17 cellular contexts compared by ENCODE assay signal in the genomic region with DNA sequence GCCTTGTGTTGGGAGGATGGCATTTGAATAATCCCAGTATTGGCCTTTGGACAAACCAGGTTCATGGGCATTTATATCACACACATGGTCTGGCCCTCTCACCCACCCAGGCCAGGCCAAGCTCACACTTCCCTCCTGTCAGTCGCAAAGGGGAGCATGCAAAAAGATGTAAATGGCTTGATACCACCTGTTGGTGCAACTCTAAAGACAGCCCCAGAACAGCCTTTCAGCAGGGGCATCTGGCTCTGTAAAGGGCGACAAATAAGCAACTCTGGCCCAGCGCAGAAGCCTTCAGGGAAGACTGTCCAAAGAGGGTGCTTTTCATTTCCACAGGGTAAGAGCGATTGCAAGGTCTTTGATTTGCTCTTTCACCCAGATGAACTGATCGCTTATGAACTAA.
DNase-seq lines count a peak whose midpoint lies in the region; ATAC-seq, FAIRE-seq and TF ChIP-seq lines count a peak whose summit lies in the region.
"Had no signal": no experiment of that assay in that cellular context is flagged by ENCODE, and none has a peak within 500 bp of the region (broad histone marks: within the 10 kb centered on the region; RNA-seq: fewer than 3 reads in every experiment).

No MANE protein-coding gene starts in this region.

- H2AK5ac ChIP-seq in H1 (ENCODE audit: low read depth, low read length), result no peak overlapping the region

- H2BK12ac ChIP-seq in H1 (ENCODE audit: low read depth, low read length), result no peak overlapping the region

- no peak overlapping the region for H2BK5ac ChIP-seq in H1 (ENCODE audit: low read depth, low read length)

- WGBS in H1 (ENCODE audit: extremely low coverage in 1 of 2, insufficient coverage in 1 of 2, insufficient read length in 1 of 2, insufficient replicate concordance in 2 of 2, low coverage in 1 of 2, low lambda C conversion rate in 2 of 2, missing lambda C conversion rate in 1 of 2), 2 experiments, result 80% methylated on average over 5 of the region's 5 CpGs; no CpG with 5 or more reads in 1 of the 2 experiments

- H3K79me1 ChIP-seq in H1 (ENCODE audit: low read depth, low read length), result no peaks in the 10 kb centered on the region

- no peak overlapping the region for H2BK15ac ChIP-seq in H1 (ENCODE audit: low read length)

- intact Hi-C loops in gastrocnemius medialis (cut with DNase I; ENCODE audit: low total_unique reads), result no loop called here

- no peak for ATAC-seq in gastrocnemius medialis
- ATAC-seq: K562 had no signal

- H3K23ac ChIP-seq in H1 (ENCODE audit: insufficient read length), result no peak overlapping the region

- H3K14ac ChIP-seq in H1 (ENCODE audit: insufficient read length), result no peak overlapping the region

- no peak overlapping the region for H2BK20ac ChIP-seq in H1 (ENCODE audit: low read length)

- no peak overlapping the region for H4K8ac ChIP-seq in H1 (ENCODE audit: extremely low read depth, insufficient read depth, low read length)

- no peak overlapping the region for H3K9ac ChIP-seq in BLaER1 treated with 17β-estradiol and CSF1 and Interleukin-3, amounts not matched to agents 10 nM and 100 nM
- no peak overlapping the region; a peak in 1 of 7 replicates for H3K9ac ChIP-seq in H1 (replicated peaks in 1 of 4; ENCODE audit: extremely low read depth in 1 of 4, low read depth in 3 of 4, low read length in 3 of 4)
- H3K9ac ChIP-seq: GM23248 had no signal

- H3K4me3 ChIP-seq in BLaER1 treated with 17β-estradiol and CSF1 and Interleukin-3, amounts not matched to agents 10 nM and 100 nM, result no peak overlapping the region
- H3K4me3 ChIP-seq in HL-60 (replicated peaks; ENCODE audit: insufficient read depth, low read length), result no peak overlapping the region
- H3K4me3 ChIP-seq in H1 (ENCODE audit: extremely low read depth in 1 of 4, insufficient read depth in 2 of 4, low read depth in 3 of 4, low read length in 4 of 4), result no peak overlapping the region
- H3K4me3 ChIP-seq in gastrocnemius medialis, result no peak overlapping the region
- H3K4me3 ChIP-seq: GM23248, K562 had no signal

- peaks cover 4 to 27% (median 20%) of the 10 kb centered on the region in 10 experiments; a peak in 18 of 20 replicates for H3K4me1 ChIP-seq in BLaER1 treated with 17β-estradiol and CSF1 and Interleukin-3, amounts not matched to agents 10 nM and 100 nM
- H3K4me1 ChIP-seq in H1 (replicated peaks in 1 of 4; ENCODE audit: control insufficient read depth in 3 of 4, insufficient read depth in 4 of 4, low read length in 3 of 4), result peaks cover 0 to 7% (median 3%) of the 10 kb centered on the region in 4 experiments; a peak in 2 of 7 replicates
- no peaks in the 10 kb centered on the region for H3K4me1 ChIP-seq in gastrocnemius medialis

- H3K4me2 ChIP-seq in BLaER1 treated with 17β-estradiol and CSF1 and Interleukin-3, amounts not matched to agents 10 nM and 100 nM, result peak overlapping the region in 9 of 11 experiments; percentile 5 to 57 (median 38); a peak in 9 of 22 replicates
- H3K4me2 ChIP-seq in H1 (ENCODE audit: insufficient read depth in 1 of 2, low read depth in 2 of 2, low read length in 2 of 2), result no peak overlapping the region

- no peak overlapping the region for H4K91ac ChIP-seq in H1 (replicated peaks; ENCODE audit: insufficient read length, low read length)

- peaks cover 27 to 86% (median 75%) of the 10 kb centered on the region in 11 experiments for H3K36me3 ChIP-seq in BLaER1 treated with 17β-estradiol and CSF1 and Interleukin-3, amounts not matched to agents 10 nM and 100 nM
- H3K36me3 ChIP-seq in H1 (ENCODE audit: control insufficient read depth in 2 of 4, insufficient read depth in 4 of 4, low read length in 3 of 4) (peaks cover 0 to 26% (median 12%) of the 10 kb centered on the region in 4 experiments; a peak in 6 of 8 replicates), gastrocnemius medialis (peaks cover 0 to 62% of the 10 kb centered on the region in 2 donors)

- H3K4ac ChIP-seq in H1 (replicated peaks; ENCODE audit: insufficient read length, low read depth, low read length), result no peak overlapping the region

- no peaks in the 10 kb centered on the region for H3K9me3 ChIP-seq in BLaER1 treated with 17β-estradiol and CSF1 and Interleukin-3, amounts not matched to agents 10 nM and 100 nM (replicated peaks in 1 of 11)
- H3K9me3 ChIP-seq in H1 (ENCODE audit: insufficient read depth in 2 of 2, low read depth in 1 of 2, low read length in 1 of 2) (no peaks in the 10 kb centered on the region), gastrocnemius medialis (no peaks in the 10 kb centered on the region)

- peak; percentile 13 for FAIRE-seq in H1 (lab: Jason Lieb, UNC)
- FAIRE-seq: G401.6, GM12891, K562 had no signal

- no peak for TF ChIP-seq EP300 in H1 (IDR thresholded peaks at IDR 0.05; ENCODE audit: borderline replicate concordance in 1 of 2, low read depth in 2 of 2, low read length in 2 of 2)

- DNase-seq in HL-60 (ENCODE audit: low read depth in 1 of 2, low spot score in 1 of 2), result no peak
- DNase-seq in H1 (ENCODE audit: low read depth in 1 of 2, low spot score in 2 of 2), result no peak
- no peak for DNase-seq in gastrocnemius medialis
- no peak for DNase-seq in islet precursor cell
- DNase-seq in activated CD4-positive, alpha-beta T cell treated with anti-CD3 and anti-CD28 coated beads, Interleukin-2, amount 50 U/mL, for 1 hour, result no peak
- no peak for DNase-seq in NCI-H526 (lab: John Stamatoyannopoulos, UW)
- DNase-seq: CD4-positive, alpha-beta memory T cell; DMS79 treated with DMSO at 0.1 percent for 48 hours; EL; GM23248; HCEC 1CT; HFFc6 had no signal

- CTCF ChIA-PET in H1 (lab: Charles Lee; ENCODE audit: partially characterized antibody), result no interaction called here

- TF ChIP-seq CTCF in HL-60 (IDR thresholded peaks at IDR 0.05; ENCODE audit: insufficient read depth, low read length) (no peak), H1 (IDR thresholded peaks at IDR 0.05; ENCODE audit: control extremely low read depth in 1 of 3, insufficient read depth in 1 of 3, low read depth in 1 of 3, low read length in 3 of 3) (no peak), gastrocnemius medialis (IDR thresholded peaks at IDR 0.05 in 4 of 5, conservative IDR thresholded peaks at IDR 0.05 in 1 of 5) (no peak)

- H2BK120ac ChIP-seq in H1 (replicated peaks; ENCODE audit: low read depth, low read length), result no peak overlapping the region

- no peaks in the 10 kb centered on the region for H4K20me1 ChIP-seq in BLaER1 treated with 17β-estradiol and CSF1 and Interleukin-3, amounts not matched to agents 10 nM and 100 nM
- H4K20me1 ChIP-seq in H1 (replicated peaks in 1 of 2; ENCODE audit: control insufficient read depth in 1 of 2, insufficient read depth in 2 of 2, low read length in 2 of 2), result peaks cover 0 to 2% of the 10 kb centered on the region in 2 experiments

- TF ChIP-seq RAD21 in H1 (IDR thresholded peaks at IDR 0.05 in 1 of 2, conservative IDR thresholded peaks at IDR 0.05 in 1 of 2; ENCODE audit: low read depth in 2 of 2, low read length in 2 of 2), result peak in 1 of 2 experiments; percentile 12; a peak in 1 of 4 replicates

- no peak overlapping the region for H3K56ac ChIP-seq in H1 (replicated peaks; ENCODE audit: insufficient read length, low read depth, low read length)

- peaks cover 1% of the 10 kb centered on the region; the same call in 1 of the 2 replicates for H3K23me2 ChIP-seq in H1 (ENCODE audit: low read depth, low read length)

- no peak overlapping the region for H4K5ac ChIP-seq in H1 (ENCODE audit: insufficient read length, low read depth, low read length)

- POLR2A ChIA-PET in H1 (lab: Charles Lee; ENCODE audit: partially characterized antibody), result interaction anchor here (0.6 kb wide), 1 partner anchor 103 kb away, joined by 5 read pairs; no protein-coding TSS in a partner anchor

- in situ Hi-C loops in gastrocnemius medialis (cut with MboI; ENCODE audit: low sequenced_read_pairs in 4 of 4), result loop anchor here in 1 of 4 donors (10.0 kb wide), 1 partner anchor 90 kb away; a partner anchor contains a TSS

- no peak overlapping the region; the same call in 1 of the 2 replicates for H3K18ac ChIP-seq in H1 (ENCODE audit: extremely low read depth, low read length)

- TF ChIP-seq POLR2A in H1 (IDR thresholded peaks at IDR 0.05; ENCODE audit: control extremely low read depth in 1 of 2, low read depth in 2 of 2, low read length in 2 of 2), result no peak
- no peak for TF ChIP-seq POLR2A in gastrocnemius medialis (IDR thresholded peaks at IDR 0.05)

- peak overlapping the region in 8 of 11 experiments; percentile 10 to 69 (median 42); a peak in 13 of 22 replicates for H3K27ac ChIP-seq in BLaER1 treated with 17β-estradiol and CSF1 and Interleukin-3, amounts not matched to agents 10 nM and 100 nM
- 0 out of 2 replicates have a peak overlapping the region, but pooled peaks have one; percentile 9 for H3K27ac ChIP-seq in HL-60 (replicated peaks)
- no peak overlapping the region for H3K27ac ChIP-seq in H1 (ENCODE audit: low read depth, low read length)
- peak overlapping the region; percentile 1 to 46 (median 36) for H3K27ac ChIP-seq in gastrocnemius medialis
- H3K27ac ChIP-seq: C4-2B, GM23248 had no signal

- H3K79me2 ChIP-seq in H1 (ENCODE audit: control insufficient read depth in 1 of 2, insufficient read depth in 2 of 2, low read length in 2 of 2), result no peaks in the 10 kb centered on the region

- no peaks in the 10 kb centered on the region for H3K27me3 ChIP-seq in BLaER1 treated with 17β-estradiol and CSF1 and Interleukin-3, amounts not matched to agents 10 nM and 100 nM
- H3K27me3 ChIP-seq in HL-60 (ENCODE audit: insufficient read depth, poor library complexity, severe bottlenecking) (no peaks in the 10 kb centered on the region), H1 (replicated peaks in 1 of 4; ENCODE audit: control insufficient read depth in 3 of 4, extremely low read depth in 1 of 4, insufficient read depth in 3 of 4, low read length in 3 of 4) (no peaks in the 10 kb centered on the region), gastrocnemius medialis (no peaks in the 10 kb centered on the region)

- no peak overlapping the region for H2AFZ ChIP-seq in H1 (ENCODE audit: low read length)
- H2AFZ ChIP-seq: GM23248 had no signal

TF ChIP-seq in H1, 55 proteins besides CTCF, POLR2A, EP300 and RAD21:
- TF ChIP-seq KDM1A (IDR thresholded peaks at IDR 0.05; ENCODE audit: borderline replicate concordance, low read length) (no peak), CEBPB (IDR thresholded peaks at IDR 0.05; ENCODE audit: low read depth, low read length) (no peak), RNF2 (IDR thresholded peaks at IDR 0.05; ENCODE audit: borderline replicate concordance, low read depth, low read length, missing control alignments, poor library complexity, severe bottlenecking) (no peak), CBX5 (IDR thresholded peaks at IDR 0.05; ENCODE audit: low read depth, low read length) (no peak)

Comparison
In these comparisons a context has a peak if more than half of its experiments do, and no peak if none do; other contexts are left out.
1. H3K4me2 ChIP-seq: peak in BLaER1 treated with 17β-estradiol and CSF1 and Interleukin-3, amounts not matched to agents 10 nM and 100 nM (9 of 11); none in H1 (0 of 2).